8 cellular contexts compared by ENCODE assay signal in genomic region chr3:45687828-45688193, GRCh38. TPM values are rescaled to one million over a fixed set of nuclear protein-coding genes. Genes with fewer than 3 reads are reported as not detected.
A peak's percentile ranks its signal among the peaks of the same experiment; 100 is the strongest.
DNase-seq lines count a peak whose midpoint lies in the region; ATAC-seq, FAIRE-seq and TF ChIP-seq lines count a peak whose summit lies in the region.

No MANE protein-coding gene starts in this region.

- ATAC-seq in HG02588 (IDR thresholded peaks at IDR 0.05; ENCODE audit: unreplicated experiment), result no peak
- ATAC-seq in HG03439 (IDR thresholded peaks at IDR 0.05; ENCODE audit: unreplicated experiment), result no peak

- H3K27ac Mint-ChIP-seq in CD8-positive, alpha-beta memory T cell, result peak overlapping the region in 4 of 8 donors; percentile 34 to 98 (median 78)
- H3K27ac Mint-ChIP-seq in nephron, result peak overlapping the region in 2 of 3 experiments; percentile 60 to 84

- H3K9me3 Mint-ChIP-seq in CD8-positive, alpha-beta memory T cell, result peaks cover 0 to 5% (median 3%) of the 10 kb centered on the region in 5 donors
- H3K9me3 Mint-ChIP-seq in nephron, result no peaks in the 10 kb centered on the region

- peaks cover 28% of the 10 kb centered on the region for H3K4me1 ChIP-seq in CD8-positive, alpha-beta memory T cell (ENCODE audit: insufficient read depth, low read length)

- no peaks in the 10 kb centered on the region for H3K27me3 ChIP-seq in CD8-positive, alpha-beta memory T cell (ENCODE audit: insufficient read depth, low read length, poor library complexity, severe bottlenecking)
- H3K27me3 ChIP-seq in bronchial epithelial cell (ENCODE audit: control insufficient read depth, insufficient read depth, low read length), result no peaks in the 10 kb centered on the region

- DNase-seq in CD8-positive, alpha-beta memory T cell, result no peak
- DNase-seq in LNCaP clone FGC (ENCODE audit: low read depth) (no peak), bronchial epithelial cell (ENCODE audit: low read depth) (no peak), GM13977 (ENCODE audit: low spot score) (no peak)
- no peak for DNase-seq in activated CD4-positive, alpha-beta T cell treated with anti-CD3 and anti-CD28 coated beads, Interleukin-2, amount 50 U/mL, for 1 hour

- peaks cover 0 to 37% (median 12%) of the 10 kb centered on the region in 3 donors for H3K36me3 Mint-ChIP-seq in CD8-positive, alpha-beta memory T cell
- peaks cover 11% of the 10 kb centered on the region for H3K36me3 Mint-ChIP-seq in nephron (ENCODE audit: low read depth)

- H3K27ac ChIP-seq in CD8-positive, alpha-beta memory T cell (ENCODE audit: low read depth, low read length), result no peak overlapping the region

- FAIRE-seq in bronchial epithelial cell (lab: Jason Lieb, UNC), result no peak

- H3K9me3 ChIP-seq in CD8-positive, alpha-beta memory T cell (ENCODE audit: low read length), result no peaks in the 10 kb centered on the region

- H3K4me3 Mint-ChIP-seq in CD8-positive, alpha-beta memory T cell, result peak overlapping the region; percentile 34 to 98 (median 87)
- H3K4me3 Mint-ChIP-seq in nephron, result peak overlapping the region; percentile 83 to 95 (median 90)

- peaks cover 47 to 55% (median 53%) of the 10 kb centered on the region in 3 donors for H3K4me1 Mint-ChIP-seq in CD8-positive, alpha-beta memory T cell
- peaks cover 33% of the 10 kb centered on the region for H3K4me1 Mint-ChIP-seq in nephron

- H3K27me3 Mint-ChIP-seq in CD8-positive, alpha-beta memory T cell, result peaks cover 4 to 9% of the 10 kb centered on the region in 2 donors
- H3K27me3 Mint-ChIP-seq in nephron (ENCODE audit: low read depth), result peaks cover 10% of the 10 kb centered on the region

- no peaks in the 10 kb centered on the region for H3K36me3 ChIP-seq in CD8-positive, alpha-beta memory T cell (ENCODE audit: insufficient read depth, low read length)
- H3K36me3 ChIP-seq in bronchial epithelial cell (ENCODE audit: control insufficient read depth, insufficient read depth, low read length), result no peaks in the 10 kb centered on the region

- CTCF ChIA-PET in CD8-positive, alpha-beta memory T cell (lab: Charles Lee), result interaction anchor here (1.0 to 1.2 kb wide), 2 partner anchors 12 to 28 kb away, joined by 3 to 4 read pairs; no protein-coding TSS in a partner anchor

- in situ Hi-C loops in GM13977 (cut with MboI; ENCODE audit: low pct_unique_long_range_greater_than_20kb, low sequenced_read_pairs, unreplicated experiment), result no loop called here

- peak overlapping the region; percentile 95 for H3K4me3 ChIP-seq in CD8-positive, alpha-beta memory T cell (ENCODE audit: low read length)
- peak overlapping the region; percentile 70 for H3K4me3 ChIP-seq in LNCaP clone FGC (ENCODE audit: low read depth, low read length)
- H3K4me3 ChIP-seq in bronchial epithelial cell (ENCODE audit: low read depth, low read length), result peak overlapping the region; percentile 27

- POLR2A ChIA-PET in CD8-positive, alpha-beta memory T cell (lab: Charles Lee), result interaction anchor here (0.7 kb wide), 1 partner anchor 12 kb away, joined by 3 read pairs; no protein-coding TSS in a partner anchor

- TF ChIP-seq CTCF in LNCaP clone FGC (IDR thresholded peaks at IDR 0.05; ENCODE audit: control insufficient read depth, extremely low read depth, insufficient read depth), result no peak
- TF ChIP-seq CTCF in bronchial epithelial cell (IDR thresholded peaks at IDR 0.05; ENCODE audit: insufficient read depth, low read length, severe bottlenecking), result no peak
- no peak for TF ChIP-seq CTCF in nephron (IDR thresholded peaks at IDR 0.05; ENCODE audit: unreplicated experiment in 3 of 3)
- no peak for TF ChIP-seq CTCF in GM13977 (IDR thresholded peaks at IDR 0.05; ENCODE audit: extremely low read depth, insufficient read depth, missing control alignments)

RNA-seq across cellular contexts. Expression of gene SACM1L, which starts 1.4 kb away (rescaled TPM):
- total RNA-seq in CD8-positive, alpha-beta memory T cell, result 10 to 100 TPM; 78.7 to 79.1 TPM
- 41.0 TPM for polyA plus RNA-seq in CD8-positive, alpha-beta memory T cell
- 26.6 and 30.6 TPM in 2 replicates for total RNA-seq in bronchial epithelial cell

Comparison
In these comparisons a context has a peak if more than half of its experiments do, and no peak if none do; other contexts are left out.
1. H3K4me3 ChIP-seq: peak in every context shown above with its lines; median percentile 95 in CD8-positive, alpha-beta memory T cell; 70 in LNCaP clone FGC; 27 in bronchial epithelial cell.